1 cellular context compared by ENCODE assay signal in genomic region chr4:16693040-16693506, GRCh38.
TF ChIP-seq lines count a peak whose summit lies in the region.

No MANE protein-coding gene starts in this region.

TF ChIP-seq in WTC11, 78 proteins besides CTCF, POLR2A, EP300 and RAD21 (continued from another document):
- TF ChIP-seq ZNF263 (CRISPR knock-in tag; IDR thresholded peaks at IDR 0.05; ENCODE audit: low read depth), result no peak
- TF ChIP-seq JAZF1 (CRISPR knock-in tag; IDR thresholded peaks at IDR 0.05), result no peak
- TF ChIP-seq, protein P1, sequence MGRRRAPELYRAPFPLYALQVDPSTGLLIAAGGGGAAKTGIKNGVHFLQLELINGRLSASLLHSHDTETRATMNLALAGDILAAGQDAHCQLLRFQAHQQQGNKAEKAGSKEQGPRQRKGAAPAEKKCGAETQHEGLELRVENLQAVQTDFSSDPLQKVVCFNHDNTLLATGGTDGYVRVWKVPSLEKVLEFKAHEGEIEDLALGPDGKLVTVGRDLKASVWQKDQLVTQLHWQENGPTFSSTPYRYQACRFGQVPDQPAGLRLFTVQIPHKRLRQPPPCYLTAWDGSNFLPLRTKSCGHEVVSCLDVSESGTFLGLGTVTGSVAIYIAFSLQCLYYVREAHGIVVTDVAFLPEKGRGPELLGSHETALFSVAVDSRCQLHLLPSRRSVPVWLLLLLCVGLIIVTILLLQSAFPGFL (CRISPR knock-in tag; IDR thresholded peaks at IDR 0.05; ENCODE audit: borderline replicate concordance), result no peak
- no peak for TF ChIP-seq HMGA2 (CRISPR knock-in tag; IDR thresholded peaks at IDR 0.05)
- no peak for TF ChIP-seq TCF7 (CRISPR knock-in tag; IDR thresholded peaks at IDR 0.05; ENCODE audit: low read depth)
- no peak for TF ChIP-seq ZNF121 (CRISPR knock-in tag; IDR thresholded peaks at IDR 0.05)
- no peak for TF ChIP-seq PRRX2 (CRISPR knock-in tag; IDR thresholded peaks at IDR 0.05)
- TF ChIP-seq NFE2L1 (CRISPR knock-in tag; IDR thresholded peaks at IDR 0.05), result no peak
- no peak for TF ChIP-seq IRF2 (CRISPR knock-in tag; IDR thresholded peaks at IDR 0.05; ENCODE audit: borderline replicate concordance, low read depth)
- no peak for TF ChIP-seq NR3C1 (CRISPR knock-in tag; conservative IDR thresholded peaks at IDR 0.05; ENCODE audit: low read depth)
- TF ChIP-seq, protein P2, sequence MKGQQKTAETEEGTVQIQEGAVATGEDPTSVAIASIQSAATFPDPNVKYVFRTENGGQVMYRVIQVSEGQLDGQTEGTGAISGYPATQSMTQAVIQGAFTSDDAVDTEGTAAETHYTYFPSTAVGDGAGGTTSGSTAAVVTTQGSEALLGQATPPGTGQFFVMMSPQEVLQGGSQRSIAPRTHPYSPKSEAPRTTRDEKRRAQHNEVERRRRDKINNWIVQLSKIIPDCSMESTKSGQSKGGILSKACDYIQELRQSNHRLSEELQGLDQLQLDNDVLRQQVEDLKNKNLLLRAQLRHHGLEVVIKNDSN (CRISPR knock-in tag; IDR thresholded peaks at IDR 0.05), result no peak
